In genomic region chr2:207833265-207833751, GRCh38 we compare ENCODE assay signal across 8 cellular contexts.
A peak's percentile ranks its signal among the peaks of the same experiment; 100 is the strongest.
DNase-seq lines count a peak whose midpoint lies in the region; ATAC-seq and TF ChIP-seq lines count a peak whose summit lies in the region.
"Had no signal": no experiment of that assay in that cellular context is flagged by ENCODE, and none has a peak within 500 bp of the region (broad histone marks: within the 10 kb centered on the region; RNA-seq: fewer than 3 reads in every experiment).

No MANE protein-coding gene starts in this region.

- H3K27me3 ChIP-seq in GM23248 (replicated peaks; ENCODE audit: insufficient read depth) (no peaks in the 10 kb centered on the region), MG63 (no peaks in the 10 kb centered on the region)

- in situ Hi-C loops in GM23248 (cut with MboI), result no loop called here

- peaks cover 15% of the 10 kb centered on the region for H3K4me1 Mint-ChIP-seq in neural crest cell

- no peaks in the 10 kb centered on the region for H3K9me3 Mint-ChIP-seq in neural crest cell

- H2AFZ ChIP-seq in GM23248, result no peak overlapping the region

- TF ChIP-seq CTCF in neural crest cell (conservative IDR thresholded peaks at IDR 0.05), result no peak

- peak overlapping the region; percentile 50 for H3K27ac Mint-ChIP-seq in neural crest cell (ENCODE audit: unreplicated experiment)

- H3K36me3 ChIP-seq in GM23248 (ENCODE audit: low read depth) (no peaks in the 10 kb centered on the region), MG63 (no peaks in the 10 kb centered on the region; the same call in 1 of the 2 replicates)

- H3K4me2 ChIP-seq in GM23248 (ENCODE audit: unreplicated experiment), result no peak overlapping the region

- H3K9me2 ChIP-seq in GM23248 (ENCODE audit: insufficient read depth), result no peaks in the 10 kb centered on the region

- ATAC-seq in GM19023 (IDR thresholded peaks at IDR 0.05; ENCODE audit: unreplicated experiment), result peak; percentile 94
- peak; percentile 94 for ATAC-seq in HG03521 (IDR thresholded peaks at IDR 0.05; ENCODE audit: unreplicated experiment)

- peak; percentile 21 for DNase-seq in GM23248
- DNase-seq in neural crest cell (ENCODE audit: low read depth, low spot score), result no peak
- no peak for DNase-seq in DMS153 (lab: John Stamatoyannopoulos, UW)
- DNase-seq in MG63, result no peak
- no peak for DNase-seq in islet precursor cell
- DNase-seq: NCI-H446 had no signal

- no peak overlapping the region for H3K4me3 ChIP-seq in GM23248
- no peak overlapping the region for H3K4me3 ChIP-seq in MG63

- H3K4me3 Mint-ChIP-seq in neural crest cell, result no peak overlapping the region

- no peak overlapping the region for H3K9ac ChIP-seq in GM23248

- no peak overlapping the region for H3K27ac ChIP-seq in GM23248

- no peaks in the 10 kb centered on the region for H3K79me2 ChIP-seq in GM23248 (ENCODE audit: insufficient read depth)

- H3F3A ChIP-seq in GM23248 (ENCODE audit: insufficient read depth), result no peaks in the 10 kb centered on the region

- no peaks in the 10 kb centered on the region for H3K27me3 Mint-ChIP-seq in neural crest cell (ENCODE audit: low read depth)

- H3K36me3 Mint-ChIP-seq in neural crest cell (ENCODE audit: low read depth), result no peaks in the 10 kb centered on the region

- H3K4me1 ChIP-seq in GM23248 (ENCODE audit: insufficient read depth), result no peaks in the 10 kb centered on the region

- no peaks in the 10 kb centered on the region for H4K20me1 ChIP-seq in GM23248 (ENCODE audit: insufficient read depth)

- H3K9me3 ChIP-seq in GM23248 (ENCODE audit: low read depth) (no peaks in the 10 kb centered on the region), MG63 (no peaks in the 10 kb centered on the region)

- WGBS in GM23248 (ENCODE audit: low coverage in 1 of 2, low lambda C conversion rate in 2 of 2, missing lambda C conversion rate in 2 of 2), 2 experiments, result 73 to 79% methylated on average over 3 of the region's 3 CpGs
